In genomic region chr7:121334376-121334775, GRCh38 we compare ENCODE assay signal across 40 cellular contexts. TPM values are rescaled to one million over a fixed set of nuclear protein-coding genes. Genes with fewer than 3 reads are reported as not detected.
"Had no signal": no experiment of that assay in that cellular context is flagged by ENCODE, and none has a peak within 500 bp of the region (broad histone marks: within the 10 kb centered on the region; RNA-seq: fewer than 3 reads in every experiment).

No MANE protein-coding gene starts in this region.

- H3K27ac Mint-ChIP-seq: activated B cell treated with CpG ODN at 0.5 μM for 24 hours; activated CD4-positive, alpha-beta memory T cell treated with anti-CD3 and anti-CD28 coated beads for 36 hours; activated CD4-positive, alpha-beta T cell treated with anti-CD3 and anti-CD28 coated beads, Interleukin-2, amount 10 ng/mL, durations not matched to agents 24 days and 14 days; activated CD8-positive, alpha-beta T cell treated with anti-CD3 and anti-CD28 coated beads for 36 hours; activated naive CD4-positive, alpha-beta T cell treated with anti-CD3 and anti-CD28 coated beads for 36 hours; activated naive CD4-positive, alpha-beta T cell treated with anti-CD3 and anti-CD28 coated beads, Interleukin-2, amount 50 U/mL, for 72 hours; activated naive CD8-positive, alpha-beta T cell treated with anti-CD3 and anti-CD28 coated beads, Interleukin-2, amount 10 ng/mL, durations not matched to agents 7 days and 5 days; activated naive CD8-positive, alpha-beta T cell treated with anti-CD3 and anti-CD28 coated beads, Interleukin-2, amount 50 U/mL, for 24 hours; activated T-cell treated with anti-CD3 and anti-CD28 coated beads, Interleukin-2, amount 50 U/mL, for 72 hours; activated T-helper 1 cell treated with anti-CD3 and anti-CD28 coated beads, Interleukin-12 subunit alpha, Interleukin-12 subunit beta, Interleukin-2, Interleukin-4 antibody, amounts not matched to agents 30 ng/mL and 10 ng/mL and 1 ng/mL, durations not matched to agents 14 hours and 24 hours and 36 hours; activated T-helper 17 cell treated with anti-CD3 and anti-CD28 coated beads, Interleukin-2, amount 50 U/mL, for 72 hours; brain; T-helper 1 cell treated with Interleukin-12 subunit alpha and Interleukin-12 subunit beta and Interleukin-4 antibody, amounts not matched to agents 30 μg/mL and 1 μg/mL, for 36 hours; T-helper 2 cell treated with Interferon-gamma antibody and Interleukin-4, amounts not matched to agents 5 μg/mL and 100 μg/mL, for 36 hours had no signal

- H3K27ac ChIP-seq: ascending aorta, cardiac muscle cell, VCaP had no signal

- H3K4me3 Mint-ChIP-seq: activated B cell treated with CpG ODN at 0.5 μM for 24 hours; activated CD4-positive, alpha-beta memory T cell treated with anti-CD3 and anti-CD28 coated beads for 36 hours; activated CD4-positive, alpha-beta T cell treated with anti-CD3 and anti-CD28 coated beads, Interleukin-2, amount 10 ng/mL, durations not matched to agents 24 days and 14 days; activated CD8-positive, alpha-beta T cell treated with anti-CD3 and anti-CD28 coated beads for 36 hours; activated naive CD4-positive, alpha-beta T cell treated with anti-CD3 and anti-CD28 coated beads for 36 hours; activated naive CD8-positive, alpha-beta T cell treated with anti-CD3 and anti-CD28 coated beads, Interleukin-2, amount 10 ng/mL, durations not matched to agents 7 days and 5 days; activated naive CD8-positive, alpha-beta T cell treated with anti-CD3 and anti-CD28 coated beads, Interleukin-2, amount 50 U/mL, for 24 hours; activated T-cell treated with anti-CD3 and anti-CD28 coated beads, Interleukin-2, amount 50 U/mL, for 4 hours; activated T-cell treated with anti-CD3 and anti-CD28 coated beads, Interleukin-2, amount 50 U/mL, for 72 hours; activated T-helper 1 cell treated with anti-CD3 and anti-CD28 coated beads, Interleukin-12 subunit alpha, Interleukin-12 subunit beta, Interleukin-2, Interleukin-4 antibody, amounts not matched to agents 30 ng/mL and 10 ng/mL and 1 ng/mL, durations not matched to agents 14 hours and 24 hours and 36 hours; activated T-helper 17 cell treated with anti-CD3 and anti-CD28 coated beads, Interleukin-2, amount 50 U/mL, for 72 hours; brain; central memory CD8-positive, alpha-beta T cell; T-helper 1 cell treated with Interleukin-12 subunit alpha and Interleukin-12 subunit beta and Interleukin-4 antibody, amounts not matched to agents 30 μg/mL and 1 μg/mL, for 36 hours; T-helper 2 cell treated with Interferon-gamma antibody and Interleukin-4, amounts not matched to agents 5 μg/mL and 100 μg/mL, for 36 hours had no signal

- ATAC-seq: activated CD8-positive, alpha-beta T cell treated with anti-CD3 and anti-CD28 coated beads for 36 hours; activated naive CD4-positive, alpha-beta T cell treated with anti-CD3 and anti-CD28 coated beads, Interleukin-2, amount 50 U/mL, for 72 hours; activated naive CD8-positive, alpha-beta T cell treated with anti-CD3 and anti-CD28 coated beads, Interleukin-2, amount 50 U/mL, for 24 hours; activated T-cell treated with anti-CD3 and anti-CD28 coated beads, Interleukin-2, amount 50 U/mL, for 4 hours; activated T-cell treated with anti-CD3 and anti-CD28 coated beads, Interleukin-2, amount 50 U/mL, for 72 hours; activated T-helper 17 cell treated with anti-CD3 and anti-CD28 coated beads, Interleukin-2, amount 50 U/mL, for 72 hours had no signal

- H3K36me3 Mint-ChIP-seq: activated naive CD4-positive, alpha-beta T cell treated with anti-CD3 and anti-CD28 coated beads, Interleukin-2, amount 50 U/mL, for 72 hours; activated naive CD8-positive, alpha-beta T cell treated with anti-CD3 and anti-CD28 coated beads, Interleukin-2, amount 10 ng/mL, durations not matched to agents 7 days and 5 days; brain had no signal

- FAIRE-seq: bronchial epithelial cell, TTC549 had no signal

- DNase-seq: activated B cell treated with CpG ODN at 0.5 μM for 24 hours; activated CD4-positive, alpha-beta memory T cell treated with anti-CD3 and anti-CD28 coated beads for 36 hours; activated CD4-positive, alpha-beta T cell treated with anti-CD3 and anti-CD28 coated beads for 4 hours; activated CD4-positive, alpha-beta T cell treated with anti-CD3 and anti-CD28 coated beads, Interleukin-2, amount 10 ng/mL, durations not matched to agents 24 days and 14 days; activated CD4-positive, alpha-beta T cell treated with anti-CD3 and anti-CD28 coated beads, Interleukin-2, amount 50 U/mL, for 1 hour; activated CD4-positive, alpha-beta T cell treated with anti-CD3 and anti-CD28 coated beads, Interleukin-2, amount 50 U/mL, for 4 hours; activated CD4-positive, CD25-positive, alpha-beta regulatory T cell treated with anti-CD3 and anti-CD28 coated beads, Interleukin-2, amount 50 U/mL, for 72 hours; activated CD8-positive, alpha-beta memory T cell treated with anti-CD3 and anti-CD28 coated beads, Interleukin-2, amount 50 U/mL, for 4 hours; activated CD8-positive, alpha-beta T cell treated with anti-CD3 and anti-CD28 coated beads for 36 hours; activated effector memory CD4-positive, alpha-beta T cell treated with anti-CD3 and anti-CD28 coated beads, Interleukin-2, amount 50 U/mL, for 16 hours; activated gamma-delta T cell treated with Interleukin-2 at 50 U/mL for 16 hours; activated naive CD4-positive, alpha-beta T cell; activated naive CD4-positive, alpha-beta T cell treated with anti-CD3 and anti-CD28 coated beads for 36 hours; activated naive CD4-positive, alpha-beta T cell treated with anti-CD3 and anti-CD28 coated beads, Interleukin-2, amount 50 U/mL, for 16 hours; activated naive CD8-positive, alpha-beta T cell treated with anti-CD3 and anti-CD28 coated beads, Interleukin-2, amount 10 ng/mL, durations not matched to agents 7 days and 5 days; activated naive CD8-positive, alpha-beta T cell treated with anti-CD3 and anti-CD28 coated beads, Interleukin-2, amount 50 U/mL, for 24 hours; activated T-cell treated with anti-CD3 and anti-CD28 coated beads for 4 hours; activated T-cell treated with anti-CD3 and anti-CD28 coated beads, Interleukin-2, amount 50 U/mL, for 1 hour; activated T-cell treated with anti-CD3 and anti-CD28 coated beads, Interleukin-2, amount 50 U/mL, for 4 hours; activated T-cell treated with anti-CD3 and anti-CD28 coated beads, Interleukin-2, amount 50 U/mL, for 72 hours; amygdala; anterior cingulate cortex; caudate nucleus; cerebellar nuclear complex; T-helper 2 cell; T-helper 9 cell had no signal

- H3K9me3 ChIP-seq: ascending aorta had no signal

- H3K4me3 ChIP-seq: ascending aorta, cardiac muscle cell had no signal

- H3K36me3 ChIP-seq: ascending aorta, cardiac muscle cell had no signal

- H3K9me3 Mint-ChIP-seq: activated B cell treated with CpG ODN at 0.5 μM for 24 hours; activated CD4-positive, alpha-beta memory T cell treated with anti-CD3 and anti-CD28 coated beads for 36 hours; activated CD4-positive, alpha-beta T cell treated with anti-CD3 and anti-CD28 coated beads, Interleukin-2, amount 10 ng/mL, durations not matched to agents 24 days and 14 days; activated CD8-positive, alpha-beta T cell treated with anti-CD3 and anti-CD28 coated beads for 36 hours; activated naive CD4-positive, alpha-beta T cell treated with anti-CD3 and anti-CD28 coated beads for 36 hours; activated naive CD4-positive, alpha-beta T cell treated with anti-CD3 and anti-CD28 coated beads, Interleukin-2, amount 50 U/mL, for 72 hours; activated naive CD8-positive, alpha-beta T cell treated with anti-CD3 and anti-CD28 coated beads, Interleukin-2, amount 10 ng/mL, durations not matched to agents 7 days and 5 days; activated naive CD8-positive, alpha-beta T cell treated with anti-CD3 and anti-CD28 coated beads, Interleukin-2, amount 50 U/mL, for 24 hours; activated T-cell treated with anti-CD3 and anti-CD28 coated beads, Interleukin-2, amount 50 U/mL, for 4 hours; activated T-cell treated with anti-CD3 and anti-CD28 coated beads, Interleukin-2, amount 50 U/mL, for 72 hours; activated T-helper 1 cell treated with anti-CD3 and anti-CD28 coated beads, Interleukin-12 subunit alpha, Interleukin-12 subunit beta, Interleukin-2, Interleukin-4 antibody, amounts not matched to agents 30 ng/mL and 10 ng/mL and 1 ng/mL, durations not matched to agents 14 hours and 24 hours and 36 hours; activated T-helper 17 cell treated with anti-CD3 and anti-CD28 coated beads, Interleukin-2, amount 50 U/mL, for 72 hours; brain; central memory CD8-positive, alpha-beta T cell; T-helper 1 cell treated with Interleukin-12 subunit alpha and Interleukin-12 subunit beta and Interleukin-4 antibody, amounts not matched to agents 30 μg/mL and 1 μg/mL, for 36 hours; T-helper 2 cell treated with Interferon-gamma antibody and Interleukin-4, amounts not matched to agents 5 μg/mL and 100 μg/mL, for 36 hours had no signal

RNA-seq across cellular contexts. Expression of gene WNT16, which starts 5.6 kb away (rescaled TPM):
- total RNA-seq: activated CD4-positive, alpha-beta memory T cell treated with anti-CD3 and anti-CD28 coated beads for 36 hours; activated CD4-positive, alpha-beta T cell treated with anti-CD3 and anti-CD28 coated beads, Interleukin-2, amount 10 ng/mL, durations not matched to agents 24 days and 14 days; activated CD8-positive, alpha-beta T cell treated with anti-CD3 and anti-CD28 coated beads for 36 hours; activated naive CD4-positive, alpha-beta T cell treated with anti-CD3 and anti-CD28 coated beads for 36 hours; activated naive CD4-positive, alpha-beta T cell treated with anti-CD3 and anti-CD28 coated beads, Interleukin-2, amount 50 U/mL, for 72 hours; activated naive CD8-positive, alpha-beta T cell treated with anti-CD3 and anti-CD28 coated beads, Interleukin-2, amount 10 ng/mL, durations not matched to agents 7 days and 5 days; activated T-cell treated with anti-CD3 and anti-CD28 coated beads, Interleukin-2, amount 50 U/mL, for 72 hours; activated T-helper 1 cell treated with anti-CD3 and anti-CD28 coated beads, Interleukin-12 subunit alpha, Interleukin-12 subunit beta, Interleukin-2, Interleukin-4 antibody, amounts not matched to agents 30 ng/mL and 10 ng/mL and 1 ng/mL, durations not matched to agents 14 hours and 24 hours and 36 hours; activated T-helper 17 cell treated with anti-CD3 and anti-CD28 coated beads, Interleukin-2, amount 50 U/mL, for 72 hours; ascending aorta; bronchial epithelial cell; cardiac muscle cell; chondrocyte had no signal
- polyA plus RNA-seq: adipose tissue, cardiac muscle cell had no signal
